9 cellular contexts compared by ENCODE assay signal in the genomic region with DNA sequence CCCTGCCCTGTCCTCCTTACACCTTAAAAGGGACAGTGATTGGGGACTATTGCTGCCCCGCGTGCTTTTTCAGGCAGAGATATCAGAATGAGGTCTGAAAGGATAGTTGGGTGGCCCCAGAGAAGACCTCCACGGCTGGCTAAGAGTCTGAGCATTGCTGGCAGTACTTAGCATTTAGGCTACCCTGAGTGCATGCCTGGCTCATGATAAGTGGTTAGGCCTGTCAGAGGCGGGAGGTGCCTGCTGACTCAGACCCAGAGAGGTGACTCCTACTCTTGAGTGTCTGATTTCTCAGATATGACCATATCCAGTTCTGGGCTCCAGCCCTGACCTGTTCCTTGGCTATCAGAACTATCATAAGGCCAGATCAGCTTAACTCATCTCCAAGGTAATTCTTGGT.
A peak's percentile ranks its signal among the peaks of the same experiment; 100 is the strongest.
DNase-seq lines count a peak whose midpoint lies in the region; TF ChIP-seq lines count a peak whose summit lies in the region.
"Had no signal": no experiment of that assay in that cellular context is flagged by ENCODE, and none has a peak within 500 bp of the region (broad histone marks: within the 10 kb centered on the region; RNA-seq: fewer than 3 reads in every experiment).

No MANE protein-coding gene starts in this region.

- TF ChIP-seq CTCF in HFF-Myc (IDR thresholded peaks at IDR 0.05; ENCODE audit: low read depth, low read length, missing control alignments) (no peak), epithelial cell of esophagus (IDR thresholded peaks at IDR 0.05; ENCODE audit: insufficient read depth, low read depth, low read length, missing control alignments) (no peak), osteocyte (IDR thresholded peaks at IDR 0.05) (no peak), WERI-Rb-1 (IDR thresholded peaks at IDR 0.05; ENCODE audit: low read depth, low read length) (no peak)

- peak; percentile 83 for DNase-seq in GM03348 (ENCODE audit: low spot score)
- peak; percentile 89 for DNase-seq in HFF-Myc (ENCODE audit: extremely low read depth, low read depth)
- DNase-seq in NCI-H2029 treated with DMSO at 0.1 percent for 48 hours (lab: John Stamatoyannopoulos, UW), result peak; percentile 56
- peak; percentile 98 for DNase-seq in epithelial cell of esophagus (ENCODE audit: low read depth)
- DNase-seq in osteocyte (ENCODE audit: extremely low spot score, unreplicated experiment), result no peak
- DNase-seq in WERI-Rb-1, result no peak
- no peak for DNase-seq in activated T-helper 1 cell treated with anti-CD3 and anti-CD28 coated beads, Interleukin-12 subunit alpha, Interleukin-12 subunit beta, Interleukin-2, Interleukin-4 antibody, amounts not matched to agents 30 ng/mL and 10 ng/mL and 1 ng/mL, durations not matched to agents 14 hours and 24 hours and 36 hours (ENCODE audit: low spot score)
- DNase-seq in hypothalamus (lab: John Stamatoyannopoulos, UW), result no peak

- intact Hi-C loops in activated T-helper 1 cell treated with anti-CD3 and anti-CD28 coated beads, Interleukin-12 subunit alpha, Interleukin-12 subunit beta, Interleukin-2, Interleukin-4 antibody, amounts not matched to agents 30 ng/mL and 10 ng/mL and 1 ng/mL, durations not matched to agents 14 hours and 24 hours and 36 hours (cut with micrococcal nuclease), result no loop called here

- no peaks in the 10 kb centered on the region for H3K9me3 ChIP-seq in WERI-Rb-1 (ENCODE audit: severe bottlenecking)

- no peak overlapping the region for H3K27ac ChIP-seq in WERI-Rb-1

- H3K27ac Mint-ChIP-seq in osteocyte (ENCODE audit: unreplicated experiment), result peak overlapping the region; percentile 80
- no peak overlapping the region for H3K27ac Mint-ChIP-seq in activated T-helper 1 cell treated with anti-CD3 and anti-CD28 coated beads, Interleukin-12 subunit alpha, Interleukin-12 subunit beta, Interleukin-2, Interleukin-4 antibody, amounts not matched to agents 30 ng/mL and 10 ng/mL and 1 ng/mL, durations not matched to agents 14 hours and 24 hours and 36 hours

- no peaks in the 10 kb centered on the region for H3K27me3 Mint-ChIP-seq in osteocyte (ENCODE audit: unreplicated experiment)
- H3K27me3 Mint-ChIP-seq in activated T-helper 1 cell treated with anti-CD3 and anti-CD28 coated beads, Interleukin-12 subunit alpha, Interleukin-12 subunit beta, Interleukin-2, Interleukin-4 antibody, amounts not matched to agents 30 ng/mL and 10 ng/mL and 1 ng/mL, durations not matched to agents 14 hours and 24 hours and 36 hours (ENCODE audit: insufficient read depth), result no peaks in the 10 kb centered on the region

- no peak overlapping the region for H3K4me3 ChIP-seq in HFF-Myc (replicated peaks; ENCODE audit: low read depth, low read length)
- no peak overlapping the region for H3K4me3 ChIP-seq in epithelial cell of esophagus (ENCODE audit: low read length)
- no peak overlapping the region for H3K4me3 ChIP-seq in WERI-Rb-1 (ENCODE audit: low read depth, low read length)

- no peak overlapping the region for H3K4me3 Mint-ChIP-seq in osteocyte (ENCODE audit: unreplicated experiment)
- no peak overlapping the region for H3K4me3 Mint-ChIP-seq in activated T-helper 1 cell treated with anti-CD3 and anti-CD28 coated beads, Interleukin-12 subunit alpha, Interleukin-12 subunit beta, Interleukin-2, Interleukin-4 antibody, amounts not matched to agents 30 ng/mL and 10 ng/mL and 1 ng/mL, durations not matched to agents 14 hours and 24 hours and 36 hours
- H3K4me3 Mint-ChIP-seq: neural crest cell had no signal

- no peaks in the 10 kb centered on the region for H3K36me3 Mint-ChIP-seq in osteocyte (ENCODE audit: unreplicated experiment)
- H3K36me3 Mint-ChIP-seq in activated T-helper 1 cell treated with anti-CD3 and anti-CD28 coated beads, Interleukin-12 subunit alpha, Interleukin-12 subunit beta, Interleukin-2, Interleukin-4 antibody, amounts not matched to agents 30 ng/mL and 10 ng/mL and 1 ng/mL, durations not matched to agents 14 hours and 24 hours and 36 hours (ENCODE audit: low read depth), result no peaks in the 10 kb centered on the region

- H3K27me3 ChIP-seq in WERI-Rb-1 (ENCODE audit: insufficient read depth, low read depth, severe bottlenecking), result no peaks in the 10 kb centered on the region

- peaks cover 48% of the 10 kb centered on the region for H3K4me1 Mint-ChIP-seq in osteocyte (ENCODE audit: unreplicated experiment)
- no peaks in the 10 kb centered on the region for H3K4me1 Mint-ChIP-seq in activated T-helper 1 cell treated with anti-CD3 and anti-CD28 coated beads, Interleukin-12 subunit alpha, Interleukin-12 subunit beta, Interleukin-2, Interleukin-4 antibody, amounts not matched to agents 30 ng/mL and 10 ng/mL and 1 ng/mL, durations not matched to agents 14 hours and 24 hours and 36 hours (ENCODE audit: low read depth)

- no peaks in the 10 kb centered on the region for H3K36me3 ChIP-seq in WERI-Rb-1

- H3K9me3 Mint-ChIP-seq in osteocyte (ENCODE audit: unreplicated experiment), result no peaks in the 10 kb centered on the region
- H3K9me3 Mint-ChIP-seq in activated T-helper 1 cell treated with anti-CD3 and anti-CD28 coated beads, Interleukin-12 subunit alpha, Interleukin-12 subunit beta, Interleukin-2, Interleukin-4 antibody, amounts not matched to agents 30 ng/mL and 10 ng/mL and 1 ng/mL, durations not matched to agents 14 hours and 24 hours and 36 hours, result no peaks in the 10 kb centered on the region
- H3K9me3 Mint-ChIP-seq: neural crest cell had no signal

Comparison
In these comparisons a context has a peak if more than half of its experiments do, and no peak if none do; other contexts are left out.
1. DNase-seq: peak in GM03348 (single experiment), HFF-Myc (single experiment), NCI-H2029 treated with DMSO at 0.1 percent for 48 hours (single experiment) and epithelial cell of esophagus (single experiment); none in osteocyte (single experiment), WERI-Rb-1 (single experiment), activated T-helper 1 cell treated with anti-CD3 and anti-CD28 coated beads, Interleukin-12 subunit alpha, Interleukin-12 subunit beta, Interleukin-2, Interleukin-4 antibody, amounts not matched to agents 30 ng/mL and 10 ng/mL and 1 ng/mL, durations not matched to agents 14 hours and 24 hours and 36 hours (single experiment) and hypothalamus (0 of 51).